ENCODE assay signal across 8 cellular contexts in genomic region chr4:90126805-90127204, GRCh38. TPM values are rescaled to one million over a fixed set of nuclear protein-coding genes. Genes with fewer than 3 reads are reported as not detected.
A peak's percentile ranks its signal among the peaks of the same experiment; 100 is the strongest.
DNase-seq lines count a peak whose midpoint lies in the region; ATAC-seq and TF ChIP-seq lines count a peak whose summit lies in the region.

No MANE protein-coding gene starts in this region.

- DNase-seq in BE2C (no peak), chondrocyte (ENCODE audit: low spot score) (no peak), LoVo (ENCODE audit: low spot score) (no peak), NCI-H2107 treated with DMSO at 0.1 percent for 48 hours (lab: John Stamatoyannopoulos, UW; ENCODE audit: unreplicated experiment) (no peak)
- no peak for DNase-seq in central memory CD4-positive, alpha-beta T cell

- H3K4me3 Mint-ChIP-seq in chondrocyte (ENCODE audit: unreplicated experiment): peak overlapping the region; percentile 97

- peaks cover 47% of the 10 kb centered on the region for H3K27me3 Mint-ChIP-seq in chondrocyte (ENCODE audit: low read depth)

- no peak for ATAC-seq in GM21619 (IDR thresholded peaks at IDR 0.05; ENCODE audit: unreplicated experiment)

- no peaks in the 10 kb centered on the region for H3K9me3 ChIP-seq in BE2C
- no peaks in the 10 kb centered on the region for H3K9me3 ChIP-seq in HUES64 (ENCODE audit: insufficient read depth, low read depth, low read length)
- H3K9me3 ChIP-seq in muscle layer of duodenum (ENCODE audit: control insufficient read depth in 1 of 2, low read length in 2 of 2): no peaks in the 10 kb centered on the region

- H3K36me3 ChIP-seq in BE2C (no peaks in the 10 kb centered on the region), HUES64 (ENCODE audit: insufficient read depth, low read length) (no peaks in the 10 kb centered on the region), muscle layer of duodenum (ENCODE audit: control insufficient read depth in 1 of 2, insufficient read depth in 2 of 2, low read length in 2 of 2) (no peaks in the 10 kb centered on the region)

- H3K4me1 Mint-ChIP-seq in chondrocyte (ENCODE audit: low read depth): peaks cover 15% of the 10 kb centered on the region

- no peak overlapping the region for H3K27ac Mint-ChIP-seq in chondrocyte (ENCODE audit: unreplicated experiment)

- TF ChIP-seq CTCF in BE2C (IDR thresholded peaks at IDR 0.05; ENCODE audit: low read depth, low read length): no peak
- no peak for TF ChIP-seq CTCF in chondrocyte (IDR thresholded peaks at IDR 0.05)

- 49% methylated on average over 8 of the region's 8 CpGs for WGBS in HUES64

- H3K27ac ChIP-seq in HUES64 (ENCODE audit: low read depth, low read length): no peak overlapping the region
- H3K27ac ChIP-seq in muscle layer of duodenum (ENCODE audit: low read length): no peak overlapping the region

- peak overlapping the region; percentile 87 for H3K4me3 ChIP-seq in BE2C (ENCODE audit: low read depth, low read length)
- H3K4me3 ChIP-seq in HUES64 (ENCODE audit: low read length): peak overlapping the region; percentile 77
- peak overlapping the region; percentile 75 to 83 for H3K4me3 ChIP-seq in muscle layer of duodenum (ENCODE audit: low read depth in 1 of 2, low read length in 2 of 2)

- peaks cover 3% of the 10 kb centered on the region; the same call in 1 of the 2 replicates for H3K4me1 ChIP-seq in BE2C
- H3K4me1 ChIP-seq in HUES64 (ENCODE audit: insufficient read depth, low read length): peaks cover 12% of the 10 kb centered on the region
- H3K4me1 ChIP-seq in muscle layer of duodenum (ENCODE audit: control insufficient read depth in 1 of 2, insufficient read depth in 2 of 2, low read length in 2 of 2): peaks cover 0 to 9% of the 10 kb centered on the region in 2 donors

- no peaks in the 10 kb centered on the region for H3K36me3 Mint-ChIP-seq in chondrocyte (ENCODE audit: low read depth)

- no peaks in the 10 kb centered on the region for H3K9me3 Mint-ChIP-seq in chondrocyte (ENCODE audit: low read depth)

- H3K27me3 ChIP-seq in BE2C (no peaks in the 10 kb centered on the region), HUES64 (ENCODE audit: insufficient read depth, low read length) (peaks cover 55% of the 10 kb centered on the region), muscle layer of duodenum (ENCODE audit: low read depth, low read length) (no peaks in the 10 kb centered on the region)

- no peak overlapping the region for H3K9ac ChIP-seq in HUES64 (ENCODE audit: low read depth, low read length)

RNA-seq across cellular contexts. Expression of gene CCSER1, which starts 0.4 kb away (rescaled TPM):
- polyA plus RNA-seq in BE2C (2012; ENCODE audit: insufficient read depth, insufficient read length, low read depth): 0.71 TPM
- 0.30 TPM for polyA plus RNA-seq in HUES64 (2013, experiment 1 of 2)
- 0.25 TPM for polyA plus RNA-seq in HUES64 (2013, experiment 2 of 2)
- 0.24 TPM in 1 of 3 replicates, not detected in the others for total RNA-seq in chondrocyte
